1 cellular context compared by ENCODE assay signal in genomic region chr9:83754383-83754977, GRCh38.
TF ChIP-seq lines count a peak whose summit lies in the region.

No MANE protein-coding gene starts in this region.

TF ChIP-seq in GM12878, 131 proteins besides CTCF, POLR2A, EP300 and RAD21 (continued from another document):
- no peak for TF ChIP-seq ZNF592 (IDR thresholded peaks at IDR 0.05)
- TF ChIP-seq BACH1 (IDR thresholded peaks at IDR 0.05; ENCODE audit: borderline replicate concordance): no peak
- no peak for TF ChIP-seq LARP7 (IDR thresholded peaks at IDR 0.05)
- no peak for TF ChIP-seq CREB1 (IDR thresholded peaks at IDR 0.05; ENCODE audit: low read depth)
- peak; percentile 42; the same call in 1 of the 2 replicates for TF ChIP-seq DPF2 (IDR thresholded peaks at IDR 0.05)
- TF ChIP-seq YY1 (IDR thresholded peaks at IDR 0.05; ENCODE audit: low read depth, low read length): no peak
- TF ChIP-seq SMARCA5 (IDR thresholded peaks at IDR 0.05): 0 out of 2 replicates have a peak, but pooled peaks have one; percentile 36
- TF ChIP-seq MTA2 (IDR thresholded peaks at IDR 0.05; ENCODE audit: low read depth): peak; percentile 46
- TF ChIP-seq WRNIP1 (IDR thresholded peaks at IDR 0.05; ENCODE audit: borderline replicate concordance, low read depth, low read length): no peak
- peak; percentile 85 to 88 for TF ChIP-seq IKZF2 (IDR thresholded peaks at IDR 0.05)
- no peak for TF ChIP-seq NR2F1 (conservative IDR thresholded peaks at IDR 0.05)
- TF ChIP-seq YBX1 (IDR thresholded peaks at IDR 0.05): no peak
- TF ChIP-seq IKZF1 (conservative IDR thresholded peaks at IDR 0.05): peak; percentile 74
- peak; percentile 38; the same call in 1 of the 2 replicates for TF ChIP-seq RELB (IDR thresholded peaks at IDR 0.05; ENCODE audit: low read depth)
- TF ChIP-seq NBN (IDR thresholded peaks at IDR 0.05): 0 out of 2 replicates have a peak, but pooled peaks have one; percentile 26
- TF ChIP-seq CBX5 (IDR thresholded peaks at IDR 0.05; ENCODE audit: low read depth): no peak
- peak; percentile 65 for TF ChIP-seq JUNB (IDR thresholded peaks at IDR 0.05)
- TF ChIP-seq PAX8 (IDR thresholded peaks at IDR 0.05): no peak
- TF ChIP-seq RB1 (IDR thresholded peaks at IDR 0.05; ENCODE audit: borderline replicate concordance): no peak
- no peak for TF ChIP-seq PKNOX1 (IDR thresholded peaks at IDR 0.05)
- no peak for TF ChIP-seq GABPA (IDR thresholded peaks at IDR 0.05; ENCODE audit: low read depth)
- TF ChIP-seq BMI1 (IDR thresholded peaks at IDR 0.05; ENCODE audit: borderline replicate concordance): no peak
- no peak for TF ChIP-seq ZNF207 (IDR thresholded peaks at IDR 0.05; ENCODE audit: borderline replicate concordance)
